15 cellular contexts compared by ENCODE assay signal in genomic region chr6:36917541-36918193, GRCh38. TPM values are rescaled to one million over a fixed set of nuclear protein-coding genes. Genes with fewer than 3 reads are reported as not detected.
DNase-seq lines count a peak whose midpoint lies in the region; ATAC-seq and TF ChIP-seq lines count a peak whose summit lies in the region.
"Had no signal": no experiment of that assay in that cellular context is flagged by ENCODE, and none has a peak within 500 bp of the region (broad histone marks: within the 10 kb centered on the region; RNA-seq: fewer than 3 reads in every experiment).

No MANE protein-coding gene starts in this region.

- peaks cover 6% of the 10 kb centered on the region for H3K36me3 Mint-ChIP-seq in T-helper 17 cell (ENCODE audit: low read depth)
- peaks cover 35% of the 10 kb centered on the region for H3K36me3 Mint-ChIP-seq in osteocyte (ENCODE audit: unreplicated experiment)
- peaks cover 35 to 63% of the 10 kb centered on the region in 2 donors for H3K36me3 Mint-ChIP-seq in CD4-positive, alpha-beta memory T cell

- H3K27ac ChIP-seq in urinary bladder (ENCODE audit: low read depth), result peak overlapping the region; percentile 77
- H3K27ac ChIP-seq in CD4-positive, alpha-beta memory T cell (ENCODE audit: low read depth, low read length), result no peak overlapping the region
- H3K27ac ChIP-seq: RWPE1 had no signal

- 32% methylated on average over 10 of the region's 10 CpGs for WGBS in urinary bladder

- peak overlapping the region; percentile 29 for H3K27ac Mint-ChIP-seq in T-helper 17 cell
- peak overlapping the region; percentile 73 for H3K27ac Mint-ChIP-seq in osteocyte (ENCODE audit: unreplicated experiment)
- peak overlapping the region in 1 of 7 donors; percentile 35 for H3K27ac Mint-ChIP-seq in CD4-positive, alpha-beta memory T cell
- H3K27ac Mint-ChIP-seq: immature natural killer cell had no signal

- no peaks in the 10 kb centered on the region for H3K27me3 ChIP-seq in CD4-positive, alpha-beta memory T cell (ENCODE audit: insufficient read depth, low read length)

- ATAC-seq in T-helper 17 cell (no peak), HG02970 (IDR thresholded peaks at IDR 0.05; ENCODE audit: low FRiP score, unreplicated experiment) (no peak)
- ATAC-seq: stimulated activated effector memory CD8-positive, alpha-beta T cell treated with anti-CD3 and anti-CD28 coated beads, Interleukin-12 subunit alpha, Interleukin-12 subunit beta, amount 100 ng/mL, for 72 hours had no signal

- no peaks in the 10 kb centered on the region for H3K9me3 ChIP-seq in T-helper 17 cell (ENCODE audit: control insufficient read depth, low read length, poor library complexity, severe bottlenecking)
- H3K9me3 ChIP-seq in CD4-positive, alpha-beta memory T cell (ENCODE audit: control insufficient read depth in 1 of 2, low read length in 2 of 2), result no peaks in the 10 kb centered on the region

- CTCF ChIA-PET in CD4-positive, alpha-beta memory T cell (lab: Charles Lee; ENCODE audit: partially characterized antibody), result interaction anchor here (1.3 to 2.3 kb wide), 2 partner anchors 14 to 100 kb away, joined by 3 to 8 read pairs; no protein-coding TSS in a partner anchor

- H3K4me3 Mint-ChIP-seq in T-helper 17 cell (no peak overlapping the region), osteocyte (ENCODE audit: unreplicated experiment) (no peak overlapping the region)
- H3K4me3 Mint-ChIP-seq in CD4-positive, alpha-beta memory T cell, result no peak overlapping the region
- H3K4me3 Mint-ChIP-seq: immature natural killer cell; neural crest cell; stimulated activated effector memory CD8-positive, alpha-beta T cell treated with anti-CD3 and anti-CD28 coated beads, Interleukin-12 subunit alpha, Interleukin-12 subunit beta, amount 100 ng/mL, for 72 hours had no signal

- peaks cover 19% of the 10 kb centered on the region for H3K4me1 Mint-ChIP-seq in T-helper 17 cell
- peaks cover 35% of the 10 kb centered on the region for H3K4me1 Mint-ChIP-seq in osteocyte (ENCODE audit: unreplicated experiment)
- H3K4me1 Mint-ChIP-seq in CD4-positive, alpha-beta memory T cell, result peaks cover 12 to 36% (median 21%) of the 10 kb centered on the region in 4 donors
- H3K4me1 Mint-ChIP-seq: neural crest cell had no signal

- H3K27me3 Mint-ChIP-seq in T-helper 17 cell, result no peaks in the 10 kb centered on the region
- H3K27me3 Mint-ChIP-seq in osteocyte (ENCODE audit: unreplicated experiment), result no peaks in the 10 kb centered on the region
- H3K27me3 Mint-ChIP-seq in CD4-positive, alpha-beta memory T cell, result no peaks in the 10 kb centered on the region

- TF ChIP-seq CTCF in osteocyte (IDR thresholded peaks at IDR 0.05), result no peak

- peaks cover 3% of the 10 kb centered on the region for H3K4me1 ChIP-seq in urinary bladder (ENCODE audit: insufficient read depth)
- peaks cover 29% of the 10 kb centered on the region for H3K4me1 ChIP-seq in CD4-positive, alpha-beta memory T cell (ENCODE audit: insufficient read depth, low read length)

- POLR2A ChIA-PET in CD4-positive, alpha-beta memory T cell (lab: Charles Lee; ENCODE audit: partially characterized antibody), result no interaction called here

- intact Hi-C loops in CD4-positive, alpha-beta memory T cell (cut with micrococcal nuclease), result no loop called here

- H3K9me3 Mint-ChIP-seq in osteocyte (ENCODE audit: unreplicated experiment), result no peaks in the 10 kb centered on the region
- H3K9me3 Mint-ChIP-seq in CD4-positive, alpha-beta memory T cell, result no peaks in the 10 kb centered on the region
- H3K9me3 Mint-ChIP-seq: immature natural killer cell; neural crest cell; stimulated activated effector memory CD8-positive, alpha-beta T cell treated with anti-CD3 and anti-CD28 coated beads, Interleukin-12 subunit alpha, Interleukin-12 subunit beta, amount 100 ng/mL, for 72 hours had no signal

- no peak overlapping the region for H3K4me3 ChIP-seq in urinary bladder (ENCODE audit: low read depth, low read length)
- no peak overlapping the region for H3K4me3 ChIP-seq in CD4-positive, alpha-beta memory T cell (ENCODE audit: low read length in 2 of 2)

- no peaks in the 10 kb centered on the region for H3K36me3 ChIP-seq in urinary bladder (ENCODE audit: insufficient read depth)
- peaks cover 55% of the 10 kb centered on the region for H3K36me3 ChIP-seq in CD4-positive, alpha-beta memory T cell (ENCODE audit: insufficient read depth, low read length)

- DNase-seq in T-helper 17 cell (no peak), fibroblast of the conjunctiva (ENCODE audit: low read depth) (peak; percentile 36), osteocyte (ENCODE audit: extremely low spot score, unreplicated experiment) (no peak), NCI-H128 (lab: John Stamatoyannopoulos, UW; ENCODE audit: unreplicated experiment) (no peak), HUDEP-2 (lab: John Stamatoyannopoulos, UW; ENCODE audit: unreplicated experiment in 76 of 76) (no peak)
- DNase-seq in CD4-positive, alpha-beta memory T cell, result no peak
- DNase-seq: activated CD8-positive, alpha-beta memory T cell treated with anti-CD3 and anti-CD28 coated beads, Interleukin-2, amount 50 U/mL, for 48 hours; amygdala; immature natural killer cell; stimulated activated CD4-positive, alpha-beta T cell treated with anti-CD3 and anti-CD28 coated beads, Interleukin-1b, Interleukin-23, amount 100 ng/mL, for 48 hours had no signal

RNA-seq across cellular contexts. Expression of gene C6orf89, which starts 31.9 kb away (rescaled TPM):
- total RNA-seq in T-helper 17 cell (10 to 100 TPM; 30.9 to 36.4 TPM), osteocyte (71.2 and 73.2 TPM in 2 replicates), urinary bladder (41.3 TPM)
- 42.2 TPM for polyA plus RNA-seq in urinary bladder
- 10 to 100 TPM; 53.0 to 56.0 TPM for total RNA-seq in CD4-positive, alpha-beta memory T cell
- 10 to 100 TPM; 35.4 to 52.8 TPM for polyA plus RNA-seq in CD4-positive, alpha-beta memory T cell

RNA-seq across cellular contexts. Expression of gene PI16, which starts 36.9 kb away (rescaled TPM):
- 10 to 100 TPM; 14.5 to 28.5 TPM for total RNA-seq in T-helper 17 cell
- not detected in 2 replicates for total RNA-seq in osteocyte
- total RNA-seq in urinary bladder, result 67.1 TPM
- 107 TPM for polyA plus RNA-seq in urinary bladder
- total RNA-seq in CD4-positive, alpha-beta memory T cell, result 1 to 10 TPM; 5.8 to 6.0 TPM
- 10 to 100 TPM; 31.5 to 53.8 TPM for polyA plus RNA-seq in CD4-positive, alpha-beta memory T cell
- total RNA-seq: neural crest cell had no signal

RNA-seq across cellular contexts. Expression of gene PPIL1, which starts 43.1 kb away (rescaled TPM):
- total RNA-seq in T-helper 17 cell (1 to 10 TPM; 3.8 to 4.5 TPM), osteocyte (21.0 and 21.4 TPM in 2 replicates), urinary bladder (29.3 TPM)
- polyA plus RNA-seq in urinary bladder, result 17.7 TPM
- 1 to 10 TPM; 8.4 to 9.2 TPM for total RNA-seq in CD4-positive, alpha-beta memory T cell
- 10 to 100 TPM; 18.6 to 19.7 TPM for polyA plus RNA-seq in CD4-positive, alpha-beta memory T cell
